20 cellular contexts compared by ENCODE assay signal in genomic region chr4:113701156-113701555, GRCh38.
A peak's percentile ranks its signal among the peaks of the same experiment; 100 is the strongest.
DNase-seq lines count a peak whose midpoint lies in the region; ATAC-seq, FAIRE-seq and TF ChIP-seq lines count a peak whose summit lies in the region.
"Had no signal": no experiment of that assay in that cellular context is flagged by ENCODE, and none has a peak within 500 bp of the region (broad histone marks: within the 10 kb centered on the region; RNA-seq: fewer than 3 reads in every experiment).

No MANE protein-coding gene starts in this region.

- H3K4me2 ChIP-seq in A549 (peak overlapping the region; percentile 52), mesenchymal stem cell (ENCODE audit: low read length, poor library complexity, severe bottlenecking) (no peak overlapping the region)
- H3K4me2 ChIP-seq: GM23338 had no signal

- peaks cover 0 to 60% of the 10 kb centered on the region in 2 experiments for H3K36me3 ChIP-seq in mesenchymal stem cell (ENCODE audit: control insufficient read depth in 1 of 2, insufficient read depth in 2 of 2, low read depth in 1 of 2, low read length in 2 of 2)
- no peaks in the 10 kb centered on the region for H3K36me3 ChIP-seq in ovary

- 13% methylated on average over 1 of the region's 1 CpG for WGBS in A549 (ENCODE audit: missing lambda C conversion rate)
- 16% methylated on average over 1 of the region's 1 CpG for WGBS in mesenchymal stem cell
- WGBS in ovary, 3 donors, result 11 to 16% (median 13%) methylated on average over 1 of the region's 1 CpG

- H4K8ac ChIP-seq in mesenchymal stem cell (ENCODE audit: low read length), result no peak overlapping the region

- H3K4me3 ChIP-seq in A549 (no peak overlapping the region), mesenchymal stem cell (ENCODE audit: insufficient read depth in 1 of 2, low read depth in 1 of 2, low read length in 2 of 2) (no peak overlapping the region), ovary (no peak overlapping the region)
- H3K4me3 ChIP-seq: GM23338, K562 had no signal

- intact Hi-C loops in ovary (cut with DNase I), result no loop called here

- no peak; a peak in 2 of 6 replicates for ATAC-seq in A549
- ATAC-seq: GM23338, HCT116, K562, Panc1 had no signal

- no peak for TF ChIP-seq EP300 in A549 (IDR thresholded peaks at IDR 0.05)
- no peak for TF ChIP-seq EP300 in ovary (IDR thresholded peaks at IDR 0.05)

- H3K27ac ChIP-seq in A549 (peak overlapping the region; percentile 10 to 70; a peak in 3 of 6 replicates), mesenchymal stem cell (ENCODE audit: low read length, poor library complexity, severe bottlenecking) (peak overlapping the region; percentile 13), ovary (no peak overlapping the region)
- H3K27ac ChIP-seq: 22Rv1 had no signal

- no peak for TF ChIP-seq RAD21 in A549 (conservative IDR thresholded peaks at IDR 0.05 in 1 of 2, IDR thresholded peaks at IDR 0.05 in 1 of 2)

- H3K18ac ChIP-seq in mesenchymal stem cell (ENCODE audit: low read depth in 1 of 2, low read length in 2 of 2), result no peak overlapping the region

- H3K4me1 ChIP-seq in A549 (peaks cover 50% of the 10 kb centered on the region), mesenchymal stem cell (ENCODE audit: control insufficient read depth, insufficient read depth, low read depth, low read length) (peaks cover 5% of the 10 kb centered on the region), ovary (ENCODE audit: insufficient read depth) (no peaks in the 10 kb centered on the region)

- no peak for TF ChIP-seq CTCF in A549 (IDR thresholded peaks at IDR 0.05)
- TF ChIP-seq CTCF in ovary (IDR thresholded peaks at IDR 0.05), result no peak

- CTCF ChIA-PET in A549 (lab: Yijun Ruan, JAX), result interaction anchor here (0.6 to 1.4 kb wide), 3 partner anchors 11 to 294 kb away, joined by 3 to 5 read pairs (median 3); no protein-coding TSS in a partner anchor

- TF ChIP-seq POLR2A in A549 (IDR thresholded peaks at IDR 0.05; ENCODE audit: low read length), result no peak
- TF ChIP-seq POLR2A in ovary (IDR thresholded peaks at IDR 0.05), result no peak

- H3K23ac ChIP-seq in mesenchymal stem cell (ENCODE audit: low read length in 2 of 2), result no peak overlapping the region

- H3K4ac ChIP-seq in mesenchymal stem cell (ENCODE audit: low read depth in 1 of 2, low read length in 2 of 2), result no peak overlapping the region

- POLR2A ChIA-PET in A549 (lab: Yijun Ruan, JAX), result no interaction called here

- H3K27me3 ChIP-seq in mesenchymal stem cell (ENCODE audit: control insufficient read depth in 1 of 2, insufficient read depth in 1 of 2, low read length in 2 of 2) (no peaks in the 10 kb centered on the region), ovary (no peaks in the 10 kb centered on the region)

- no peak overlapping the region for H2AK5ac ChIP-seq in mesenchymal stem cell (ENCODE audit: low read length, severe bottlenecking)

- H2BK5ac ChIP-seq in mesenchymal stem cell (ENCODE audit: low read depth, low read length, poor library complexity, severe bottlenecking), result no peak overlapping the region

- H2BK12ac ChIP-seq in mesenchymal stem cell (ENCODE audit: low read length in 2 of 2), result no peak overlapping the region

- DNase-seq in NCI-H146 (lab: John Stamatoyannopoulos, UW), result peak; percentile 6
- DNase-seq in NCI-H146 treated with DMSO at 0.1 percent for 48 hours (lab: John Stamatoyannopoulos, UW; ENCODE audit: unreplicated experiment), result no peak
- no peak for DNase-seq in A549 (ENCODE audit: low read depth in 1 of 2, low spot score in 1 of 2)
- DNase-seq in NCI-H226, result peak; percentile 57
- DNase-seq in mesenchymal stem cell, result no peak
- DNase-seq in CD1c-positive myeloid dendritic cell (ENCODE audit: extremely low spot score), result no peak
- DNase-seq in NCI-H128 (lab: John Stamatoyannopoulos, UW; ENCODE audit: unreplicated experiment), result no peak
- DNase-seq in ovary, result no peak
- DNase-seq: CD4-positive, CD25-positive, alpha-beta regulatory T cell; COR-L47; DMS 273 treated with DMSO at 0.1 percent for 48 hours; DND-41; NCI-H1105; NCI-H187 had no signal

- H3K14ac ChIP-seq in mesenchymal stem cell (ENCODE audit: low read length in 2 of 2), result no peak overlapping the region

- no peak overlapping the region for H2BK120ac ChIP-seq in mesenchymal stem cell (ENCODE audit: low read depth, low read length)

- peaks cover 8% of the 10 kb centered on the region for H3K79me1 ChIP-seq in mesenchymal stem cell (replicated peaks; ENCODE audit: low read length, poor library complexity, severe bottlenecking)

- H2AFZ ChIP-seq in mesenchymal stem cell (ENCODE audit: low read depth, low read length), result no peak overlapping the region
- H2AFZ ChIP-seq: GM23338 had no signal

- no peak overlapping the region for H2BK15ac ChIP-seq in mesenchymal stem cell (ENCODE audit: low read depth, poor library complexity, severe bottlenecking)

- H3K9ac ChIP-seq in mesenchymal stem cell (ENCODE audit: low read length), result no peak overlapping the region

- H3K9me3 ChIP-seq in A549, result no peaks in the 10 kb centered on the region
- H3K9me3 ChIP-seq in mesenchymal stem cell (ENCODE audit: control insufficient read depth, low read length), result no peaks in the 10 kb centered on the region
- no peaks in the 10 kb centered on the region for H3K9me3 ChIP-seq in ovary

- no peak for FAIRE-seq in A549 (lab: Jason Lieb, UNC)
- FAIRE-seq: G401.6, K562 had no signal

- no peak overlapping the region for H4K91ac ChIP-seq in mesenchymal stem cell (ENCODE audit: low read length)

TF ChIP-seq in A549, 52 proteins besides CTCF, POLR2A, EP300 and RAD21:
- no peak for TF ChIP-seq FOSB (CRISPR knock-in tag; IDR thresholded peaks at IDR 0.05)
- TF ChIP-seq ELK1 (IDR thresholded peaks at IDR 0.05; ENCODE audit: low read depth, low read length), result no peak

Comparison
In these comparisons a context has a peak if more than half of its experiments do, and no peak if none do; other contexts are left out.
1. DNase-seq: peak in NCI-H146 (single experiment) and NCI-H226 (single experiment); none in NCI-H146 treated with DMSO at 0.1 percent for 48 hours (single experiment), A549 (0 of 2), mesenchymal stem cell (single experiment), CD1c-positive myeloid dendritic cell (single experiment), NCI-H128 (single experiment) and ovary (0 of 5).
2. H3K27ac ChIP-seq: peak in A549 (2 of 2) and mesenchymal stem cell (single experiment); none in ovary (0 of 2).